In genomic region chr15:74359376-74359775, GRCh38 we compare ENCODE assay signal across 5 cellular contexts. TPM values are rescaled to one million over a fixed set of nuclear protein-coding genes. Genes with fewer than 3 reads are reported as not detected.
"Had no signal": no experiment of that assay in that cellular context is flagged by ENCODE, and none has a peak within 500 bp of the region (broad histone marks: within the 10 kb centered on the region; RNA-seq: fewer than 3 reads in every experiment).

No MANE protein-coding gene starts in this region.

RNA-seq across cellular contexts. Expression of gene CYP11A1, which starts 8.1 kb away (rescaled TPM):
- total RNA-seq: activated CD4-positive, alpha-beta T cell treated with anti-CD3 and anti-CD28 coated beads for 36 hours; activated CD4-positive, alpha-beta T cell treated with anti-CD3 and anti-CD28 coated beads, Interleukin-2, amount 10 ng/mL, durations not matched to agents 7 days and 5 days; activated CD8-positive, alpha-beta T cell treated with anti-CD3 and anti-CD28 coated beads, Interleukin-2, amount 10 ng/mL, durations not matched to agents 7 days and 5 days; activated naive CD8-positive, alpha-beta T cell treated with anti-CD3 and anti-CD28 coated beads, Interleukin-2, amount 10 ng/mL, durations not matched to agents 7 days and 5 days; activated T-helper 2 cell treated with anti-CD3 and anti-CD28 coated beads, Interferon-gamma antibody, Interleukin-2, Interleukin-4, amounts not matched to agents 10 μg/mL and 5 μg/mL and 100 μg/mL, durations not matched to agents 14 hours and 24 hours and 36 hours had no signal
